ENCODE assay signal across 30 cellular contexts in the genomic region with DNA sequence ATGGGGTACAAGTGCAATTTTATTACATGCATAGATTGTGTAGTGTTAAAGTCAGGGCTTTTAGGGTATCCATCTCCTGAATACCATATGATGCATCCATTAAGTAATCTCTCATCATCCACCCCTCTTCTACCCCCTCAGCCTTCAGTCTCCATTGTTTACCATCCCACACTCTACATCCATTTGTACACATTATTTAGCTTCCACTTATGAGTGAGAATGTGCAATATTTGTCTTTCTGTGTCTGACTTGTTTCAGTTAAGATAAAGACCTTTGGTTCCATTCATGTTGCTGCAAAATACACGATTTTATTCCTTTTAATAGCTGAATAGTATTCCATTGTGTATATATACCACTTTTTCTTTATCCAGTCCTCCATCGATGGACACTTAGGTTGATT.
"Had no signal": no experiment of that assay in that cellular context is flagged by ENCODE, and none has a peak within 500 bp of the region (broad histone marks: within the 10 kb centered on the region; RNA-seq: fewer than 3 reads in every experiment).

No MANE protein-coding gene starts in this region.

- FAIRE-seq: bronchial epithelial cell, TTC549 had no signal

- DNase-seq: activated B cell treated with CpG ODN at 0.5 μM for 24 hours; activated CD4-positive, alpha-beta memory T cell treated with anti-CD3 and anti-CD28 coated beads, Interleukin-2, amount 10 ng/mL, durations not matched to agents 7 days and 5 days; activated CD4-positive, alpha-beta T cell treated with anti-CD3 and anti-CD28 coated beads for 4 hours; activated CD4-positive, alpha-beta T cell treated with anti-CD3 and anti-CD28 coated beads, Interleukin-2, amount 10 ng/mL, durations not matched to agents 24 days and 14 days; activated CD4-positive, alpha-beta T cell treated with anti-CD3 and anti-CD28 coated beads, Interleukin-2, amount 50 U/mL, for 48 hours; activated CD4-positive, CD25-positive, alpha-beta regulatory T cell treated with anti-CD3 and anti-CD28 coated beads, Interleukin-2, amount 50 U/mL, for 72 hours; activated CD8-positive, alpha-beta memory T cell treated with anti-CD3 and anti-CD28 coated beads for 24 hours; activated CD8-positive, alpha-beta memory T cell treated with anti-CD3 and anti-CD28 coated beads, Interleukin-2, amount 10 ng/mL, durations not matched to agents 7 days and 5 days; activated CD8-positive, alpha-beta memory T cell treated with anti-CD3 and anti-CD28 coated beads, Interleukin-2, amount 50 U/mL, for 48 hours; activated CD8-positive, alpha-beta T cell treated with anti-CD3 and anti-CD28 coated beads, Interleukin-2, amount 10 ng/mL, durations not matched to agents 7 days and 5 days; activated effector memory CD4-positive, alpha-beta T cell treated with Interleukin-2 at 50 U/mL for 16 hours; activated gamma-delta T cell; activated naive CD4-positive, alpha-beta T cell treated with anti-CD3 and anti-CD28 coated beads, Interleukin-2, amount 10 ng/mL, durations not matched to agents 7 days and 5 days; activated naive CD4-positive, alpha-beta T cell treated with Interleukin-2 at 50 U/mL for 16 hours; activated naive CD8-positive, alpha-beta T cell treated with anti-CD3 and anti-CD28 coated beads, Interleukin-2, amount 10 ng/mL, durations not matched to agents 7 days and 5 days; activated naive CD8-positive, alpha-beta T cell treated with anti-CD3 and anti-CD28 coated beads, Interleukin-2, amount 50 U/mL, for 24 hours; activated T-cell treated with anti-CD3 and anti-CD28 coated beads, Interleukin-2, amount 50 U/mL, for 24 hours; activated T-cell treated with anti-CD3 and anti-CD28 coated beads, Interleukin-2, amount 50 U/mL, for 48 hours; amygdala; anterior cingulate cortex; caudate nucleus; cerebellar nuclear complex; T-helper 1 cell; T-helper 2 cell; T-helper 9 cell; WERI-Rb-1 had no signal

- ATAC-seq: activated CD8-positive, alpha-beta memory T cell treated with anti-CD3 and anti-CD28 coated beads, Interleukin-2, amount 10 ng/mL, durations not matched to agents 7 days and 5 days; activated CD8-positive, alpha-beta T cell treated with anti-CD3 and anti-CD28 coated beads, Interleukin-2, amount 10 ng/mL, durations not matched to agents 7 days and 5 days; activated naive CD8-positive, alpha-beta T cell treated with anti-CD3 and anti-CD28 coated beads, Interleukin-2, amount 50 U/mL, for 24 hours had no signal

- H3K4me3 ChIP-seq: ascending aorta, cardiac muscle cell had no signal

- H3K9me3 ChIP-seq: ascending aorta had no signal

- H3K4me1 ChIP-seq: ascending aorta had no signal

- H3K36me3 ChIP-seq: ascending aorta, cardiac muscle cell, WERI-Rb-1 had no signal

- H3K27ac ChIP-seq: ascending aorta, cardiac muscle cell, WERI-Rb-1 had no signal

- H3K27me3 ChIP-seq: ascending aorta, cardiac muscle cell had no signal
